In genomic region chr9:134335490-134336173, GRCh38 we compare ENCODE assay signal across 21 cellular contexts. TPM values are rescaled to one million over a fixed set of nuclear protein-coding genes. Genes with fewer than 3 reads are reported as not detected.
DNase-seq lines count a peak whose midpoint lies in the region; ATAC-seq and TF ChIP-seq lines count a peak whose summit lies in the region.
"Had no signal": no experiment of that assay in that cellular context is flagged by ENCODE, and none has a peak within 500 bp of the region (broad histone marks: within the 10 kb centered on the region; RNA-seq: fewer than 3 reads in every experiment).

No MANE protein-coding gene starts in this region.

- WGBS in liver, result 26% methylated on average over 18 of the region's 18 CpGs

- no peaks in the 10 kb centered on the region for H3K27me3 ChIP-seq in colonic mucosa
- no peaks in the 10 kb centered on the region for H3K27me3 ChIP-seq in liver (ENCODE audit: control insufficient read depth in 4 of 4, insufficient read depth in 4 of 4, low read length in 3 of 4)
- no peaks in the 10 kb centered on the region for H3K27me3 ChIP-seq in skeletal muscle tissue (ENCODE audit: control insufficient read depth in 3 of 3, insufficient read depth in 3 of 3, low read length in 3 of 3)

- DNase-seq in Caki2 (ENCODE audit: low read depth) (peak; percentile 55), colonic mucosa (peak; percentile 90), NCI-H2107 treated with DMSO at 0.1 percent for 48 hours (lab: John Stamatoyannopoulos, UW; ENCODE audit: unreplicated experiment) (no peak)
- DNase-seq: activated CD4-positive, alpha-beta T cell treated with anti-CD3 and anti-CD28 coated beads, Interleukin-2, amount 50 U/mL, for 1 hour; C1 segment of cervical spinal cord; cerebellar nuclear complex; effector CD4-positive, alpha-beta T cell; head of caudate nucleus; NCI-H1105 treated with DMSO at 0.1 percent for 48 hours; NCI-H2029 treated with DMSO at 0.1 percent for 48 hours; posterior cingulate gyrus; SHP77; T-helper 9 cell had no signal

- no peak for ATAC-seq in GM21786 (IDR thresholded peaks at IDR 0.05; ENCODE audit: unreplicated experiment)
- ATAC-seq in activated T-helper 17 cell treated with anti-CD3 and anti-CD28 coated beads, Interleukin-2, amount 50 U/mL, for 72 hours (replicated peaks), result no peak
- ATAC-seq: GM12878 had no signal

- no peaks in the 10 kb centered on the region for H3K36me3 Mint-ChIP-seq in activated T-helper 17 cell treated with anti-CD3 and anti-CD28 coated beads, Interleukin-2, amount 50 U/mL, for 72 hours (ENCODE audit: low read depth)
- H3K36me3 Mint-ChIP-seq: activated naive CD8-positive, alpha-beta T cell; IgD-negative memory B cell had no signal

- H3K4me1 ChIP-seq in colonic mucosa (peaks cover 57% of the 10 kb centered on the region), liver (ENCODE audit: control insufficient read depth in 4 of 4, insufficient read depth in 4 of 4, low read length in 3 of 4) (peaks cover 69 to 100% (median 96%) of the 10 kb centered on the region in 4 donors), skeletal muscle tissue (ENCODE audit: control insufficient read depth in 3 of 3, insufficient read depth in 3 of 3, low read length in 3 of 3) (peaks cover 98 to 100% (median 100%) of the 10 kb centered on the region in 3 donors)
- H3K4me1 ChIP-seq: HAP-1 had no signal

- no peak overlapping the region for H3K4me3 ChIP-seq in colonic mucosa
- H3K4me3 ChIP-seq in liver (ENCODE audit: low read depth in 1 of 3, low read length in 3 of 3), result peak overlapping the region; percentile 27 to 46 (median 38)
- H3K4me3 ChIP-seq in skeletal muscle tissue (ENCODE audit: low read length in 3 of 3), result peak overlapping the region in 2 of 3 donors; percentile 17 to 52
- H3K4me3 ChIP-seq: GM12878, HAP-1 had no signal

- H3K9me3 ChIP-seq in colonic mucosa (no peaks in the 10 kb centered on the region), liver (ENCODE audit: control insufficient read depth in 4 of 4, low read length in 3 of 4) (no peaks in the 10 kb centered on the region), skeletal muscle tissue (ENCODE audit: control insufficient read depth in 3 of 3, low read length in 3 of 3) (no peaks in the 10 kb centered on the region)
- H3K9me3 ChIP-seq: HAP-1 had no signal

- intact Hi-C loops in colonic mucosa (cut with DNase I), result no loop called here

- H3K4me3 Mint-ChIP-seq in activated T-helper 17 cell treated with anti-CD3 and anti-CD28 coated beads, Interleukin-2, amount 50 U/mL, for 72 hours, result no peak overlapping the region
- H3K4me3 Mint-ChIP-seq: activated naive CD8-positive, alpha-beta T cell; IgD-negative memory B cell had no signal

- TF ChIP-seq CTCF in colonic mucosa (IDR thresholded peaks at IDR 0.05), result no peak
- TF ChIP-seq CTCF in liver (IDR thresholded peaks at IDR 0.05; ENCODE audit: low read depth, low read length, missing input control), result no peak

- no peaks in the 10 kb centered on the region for H3K9me3 Mint-ChIP-seq in activated T-helper 17 cell treated with anti-CD3 and anti-CD28 coated beads, Interleukin-2, amount 50 U/mL, for 72 hours
- H3K9me3 Mint-ChIP-seq: IgD-negative memory B cell had no signal

- no peaks in the 10 kb centered on the region for H3K27me3 Mint-ChIP-seq in activated T-helper 17 cell treated with anti-CD3 and anti-CD28 coated beads, Interleukin-2, amount 50 U/mL, for 72 hours
- H3K27me3 Mint-ChIP-seq: activated naive CD8-positive, alpha-beta T cell had no signal

- no peaks in the 10 kb centered on the region for H3K36me3 ChIP-seq in colonic mucosa
- no peaks in the 10 kb centered on the region for H3K36me3 ChIP-seq in liver (ENCODE audit: control insufficient read depth in 4 of 4, insufficient read depth in 3 of 4, low read depth in 1 of 4, low read length in 3 of 4)
- no peaks in the 10 kb centered on the region for H3K36me3 ChIP-seq in skeletal muscle tissue (ENCODE audit: control insufficient read depth in 3 of 3, insufficient read depth in 3 of 3, low read length in 3 of 3)
- H3K36me3 ChIP-seq: HAP-1 had no signal

- H3K27ac Mint-ChIP-seq in activated T-helper 17 cell treated with anti-CD3 and anti-CD28 coated beads, Interleukin-2, amount 50 U/mL, for 72 hours, result no peak overlapping the region
- H3K27ac Mint-ChIP-seq: activated naive CD8-positive, alpha-beta T cell; IgD-negative memory B cell had no signal

- TF ChIP-seq RAD21 in liver (IDR thresholded peaks at IDR 0.05), result peak; percentile 52 to 67

- peak overlapping the region; percentile 54 for H3K27ac ChIP-seq in colonic mucosa
- H3K27ac ChIP-seq in liver (ENCODE audit: low read depth in 1 of 2, low read length in 2 of 2), result peak overlapping the region; percentile 72 to 99
- peak overlapping the region; percentile 37 for H3K27ac ChIP-seq in skeletal muscle tissue (ENCODE audit: low read depth, low read length)

- H3K4me1 Mint-ChIP-seq in activated T-helper 17 cell treated with anti-CD3 and anti-CD28 coated beads, Interleukin-2, amount 50 U/mL, for 72 hours, result no peaks in the 10 kb centered on the region

- in situ Hi-C loops in Caki2 (cut with HindIII; ENCODE audit: low pct_unique_long_range_greater_than_20kb, low sequenced_read_pairs), result no loop called here

- H3K9ac ChIP-seq in colonic mucosa (ENCODE audit: low read depth in 2 of 2, low read length in 2 of 2) (peak overlapping the region; percentile 30 to 70), liver (ENCODE audit: low read depth in 1 of 2, low read length in 2 of 2) (peak overlapping the region in 1 of 2 donors; percentile 26), skeletal muscle tissue (ENCODE audit: low read depth in 1 of 3, low read length in 3 of 3) (peak overlapping the region; percentile 51 to 81 (median 70))

TF ChIP-seq in liver, 16 proteins besides CTCF, POLR2A, EP300 and RAD21 (continues in another document):
- TF ChIP-seq GABPA (IDR thresholded peaks at IDR 0.05 in 1 of 2, conservative IDR thresholded peaks at IDR 0.05 in 1 of 2) (peak in 1 of 2 donors; percentile 37), EGR1 (IDR thresholded peaks at IDR 0.05; ENCODE audit: low read depth in 2 of 2) (peak in 1 of 2 donors; percentile 68), TAF1 (conservative IDR thresholded peaks at IDR 0.05) (no peak), HNF4A (conservative IDR thresholded peaks at IDR 0.05) (peak; percentile 100), HNF4G (IDR thresholded peaks at IDR 0.05) (peak; percentile 100), FOXA1 (IDR thresholded peaks at IDR 0.05) (peak; percentile 81), FOXA2 (IDR thresholded peaks at IDR 0.05) (peak; percentile 53), REST (IDR thresholded peaks at IDR 0.05) (peak; percentile 85), SP1 (IDR thresholded peaks at IDR 0.05) (peak; percentile 97), NR2F2 (IDR thresholded peaks at IDR 0.05) (peak; percentile 63), ZBTB33 (IDR thresholded peaks at IDR 0.05) (no peak), JUND (IDR thresholded peaks at IDR 0.05) (peak in 1 of 2 donors; percentile 64), MAX (IDR thresholded peaks at IDR 0.05) (peak; percentile 86), YY1 (IDR thresholded peaks at IDR 0.05) (peak; percentile 88), RXRA (IDR thresholded peaks at IDR 0.05) (peak; percentile 97 to 98)

RNA-seq across cellular contexts. Expression of gene RXRA, which starts 9.4 kb away (rescaled TPM):
- 20.6 and 27.4 TPM in 2 replicates for total RNA-seq in Caki2 (2014; rRNA removed; shearing (Covaris generic); ENCODE audit: low replicate concordance)
- 10 to 100 TPM; 68.2 to 72.0 TPM for total RNA-seq in colonic mucosa
- 100 to 1,000 TPM in 1 of 2 donors, 10 to 100 TPM in 1; 41.5 to 116 TPM for total RNA-seq in liver
- 100 to 1,000 TPM in 1 of 2 donors, 10 to 100 TPM in 1; 46.8 to 101 TPM for polyA plus RNA-seq in liver
- total RNA-seq in skeletal muscle tissue, result 11.5 TPM
- 10 to 100 TPM in 1 of 2 donors, 1 to 10 TPM in 1; 4.2 to 41.6 TPM for total RNA-seq in activated T-helper 17 cell treated with anti-CD3 and anti-CD28 coated beads, Interleukin-2, amount 50 U/mL, for 72 hours
